Comparison of ENCODE assay signal across 16 cellular contexts in the genomic region with DNA sequence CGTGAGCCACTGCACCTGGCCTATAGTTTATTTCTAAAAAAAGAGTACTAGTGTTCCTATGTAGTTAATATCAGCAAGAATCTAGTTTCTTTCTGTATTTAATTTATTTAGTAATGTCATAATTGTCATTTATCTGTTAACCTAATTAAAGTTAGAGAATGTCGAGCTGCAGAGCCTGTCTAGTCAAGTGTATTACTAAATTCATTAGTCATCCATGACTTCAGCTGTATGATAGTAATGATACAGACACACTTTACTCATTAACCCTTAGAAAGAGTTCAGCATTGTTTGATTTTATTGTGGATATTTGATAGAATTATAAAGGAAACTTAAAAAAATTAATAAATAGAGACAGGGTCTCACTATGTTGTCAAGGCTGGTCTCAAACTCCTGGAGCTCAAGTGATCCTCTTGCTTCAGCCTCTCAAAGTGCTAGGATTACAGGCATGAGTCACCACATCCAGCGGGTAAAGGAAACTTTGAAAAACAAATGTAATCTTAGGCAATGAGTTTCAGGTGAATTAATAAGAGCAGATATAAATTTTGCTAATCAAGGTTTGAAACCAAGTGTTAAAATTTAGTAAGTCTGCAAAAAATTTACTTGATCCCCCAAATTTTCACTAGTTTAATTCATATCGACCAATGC.
"Had no signal": no experiment of that assay in that cellular context is flagged by ENCODE, and none has a peak within 500 bp of the region (broad histone marks: within the 10 kb centered on the region; RNA-seq: fewer than 3 reads in every experiment).

No MANE protein-coding gene starts in this region.

- H3K27ac ChIP-seq: VCaP had no signal

- H3K9me3 ChIP-seq: adrenal gland, gastroesophageal sphincter, left ventricle myocardium inferior, mucosa of descending colon, ovary had no signal

- H3K4me1 ChIP-seq: gastroesophageal sphincter had no signal

- DNase-seq: activated CD4-positive, alpha-beta memory T cell treated with anti-CD3 and anti-CD28 coated beads for 36 hours; activated CD8-positive, alpha-beta memory T cell treated with anti-CD3 and anti-CD28 coated beads, Interleukin-2, amount 10 ng/mL, durations not matched to agents 7 days and 5 days; activated naive CD4-positive, alpha-beta T cell treated with anti-CD3 and anti-CD28 coated beads, Interleukin-2, amount 50 U/mL, for 16 hours; activated T-cell treated with anti-CD3 and anti-CD28 coated beads, Interleukin-2, amount 50 U/mL, for 24 hours; adrenal gland; islet precursor cell; left ventricle myocardium inferior; mucosa of descending colon; naive thymus-derived CD4-positive, alpha-beta T cell; ovary; stimulated activated CD4-positive, alpha-beta T cell treated with anti-CD3 and anti-CD28 coated beads, Interleukin-12 subunit alpha, Interleukin-12 subunit beta, amount 100 ng/mL, for 4 hours; stimulated activated CD4-positive, alpha-beta T cell treated with anti-CD3 and anti-CD28 coated beads, Interleukin-2, amount 100 ng/mL, for 24 hours; T-cell; T-helper 9 cell had no signal

- H3K4me3 ChIP-seq: adrenal gland, gastroesophageal sphincter, left ventricle myocardium inferior, mucosa of descending colon, ovary had no signal

- H3K36me3 ChIP-seq: adrenal gland, gastroesophageal sphincter, left ventricle myocardium inferior, ovary had no signal

- H3K27me3 ChIP-seq: adrenal gland, gastroesophageal sphincter, ovary had no signal
